Comparison of ENCODE assay signal across 9 cellular contexts in the genomic region with DNA sequence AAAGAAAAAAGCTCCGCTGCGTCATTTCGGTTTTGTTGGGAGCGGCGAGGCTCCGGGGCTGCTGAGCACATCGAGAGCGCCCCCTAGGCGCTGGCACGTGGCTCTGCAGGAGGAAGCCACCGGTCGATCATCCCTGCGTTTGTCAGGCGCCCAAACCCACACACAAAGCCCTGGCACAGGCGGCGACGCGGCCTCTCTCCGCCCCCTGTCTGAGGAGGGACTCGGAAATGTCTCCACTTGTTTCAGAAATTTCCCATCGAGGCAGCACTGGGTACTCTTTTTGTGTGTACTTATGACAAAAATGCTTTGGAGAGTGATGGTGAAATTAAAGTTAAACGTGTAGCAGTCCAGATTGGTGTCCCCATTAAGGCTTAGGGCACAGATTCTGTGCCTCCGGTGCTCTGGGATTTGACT.
DNase-seq lines count a peak whose midpoint lies in the region; ATAC-seq and TF ChIP-seq lines count a peak whose summit lies in the region.
"Had no signal": no experiment of that assay in that cellular context is flagged by ENCODE, and none has a peak within 500 bp of the region (broad histone marks: within the 10 kb centered on the region; RNA-seq: fewer than 3 reads in every experiment).

No MANE protein-coding gene starts in this region.

- H3K27ac ChIP-seq in prostate gland: no peak overlapping the region
- no peak overlapping the region for H3K27ac ChIP-seq in suprapubic skin

- 3% methylated on average over 23 of the region's 23 CpGs for WGBS in prostate gland
- WGBS in suprapubic skin: 3% methylated on average over 23 of the region's 23 CpGs

- no peaks in the 10 kb centered on the region for H3K9me3 Mint-ChIP-seq in activated T-cell treated with anti-CD3 and anti-CD28 coated beads, Interleukin-2, amount 50 U/mL, for 4 hours
- peaks cover 4% of the 10 kb centered on the region for H3K9me3 Mint-ChIP-seq in glutamatergic neuron (ENCODE audit: unreplicated experiment)
- H3K9me3 Mint-ChIP-seq: natural killer cell treated with Interleukin-12 subunit alpha and Interleukin-12 subunit beta and Interleukin-15 and Interleukin-18, amount 100 ng/mL, for 72 hours had no signal

- H3K4me3 Mint-ChIP-seq in activated T-cell treated with anti-CD3 and anti-CD28 coated beads, Interleukin-2, amount 50 U/mL, for 4 hours: no peak overlapping the region
- peak overlapping the region; percentile 67 for H3K4me3 Mint-ChIP-seq in glutamatergic neuron (ENCODE audit: unreplicated experiment)
- H3K4me3 Mint-ChIP-seq: natural killer cell treated with Interleukin-12 subunit alpha and Interleukin-12 subunit beta and Interleukin-15 and Interleukin-18, amount 100 ng/mL, for 72 hours had no signal

- TF ChIP-seq EP300 in suprapubic skin (IDR thresholded peaks at IDR 0.05): no peak

- H3K27me3 ChIP-seq in prostate gland (replicated peaks; ENCODE audit: insufficient read depth) (no peaks in the 10 kb centered on the region), suprapubic skin (peaks cover 14% of the 10 kb centered on the region)

- TF ChIP-seq CTCF in glutamatergic neuron (IDR thresholded peaks at IDR 0.05; ENCODE audit: partially characterized antibody, unreplicated experiment): peak; percentile 98
- peak in 3 of 4 experiments; percentile 47 to 55 (median 52) for TF ChIP-seq CTCF in prostate gland (IDR thresholded peaks at IDR 0.05)
- TF ChIP-seq CTCF in suprapubic skin (IDR thresholded peaks at IDR 0.05): peak in 1 of 2 donors; percentile 82

- no peak for TF ChIP-seq POLR2A in prostate gland (IDR thresholded peaks at IDR 0.05)
- TF ChIP-seq POLR2A in suprapubic skin (IDR thresholded peaks at IDR 0.05): no peak

- no peaks in the 10 kb centered on the region for H3K4me1 ChIP-seq in prostate gland (replicated peaks)
- no peaks in the 10 kb centered on the region for H3K4me1 ChIP-seq in suprapubic skin

- no peaks in the 10 kb centered on the region for H3K9me3 ChIP-seq in prostate gland
- H3K9me3 ChIP-seq in suprapubic skin: no peaks in the 10 kb centered on the region

- no peaks in the 10 kb centered on the region for H3K36me3 ChIP-seq in prostate gland
- H3K36me3 ChIP-seq in suprapubic skin: no peaks in the 10 kb centered on the region

- peaks cover 5% of the 10 kb centered on the region for H3K27me3 Mint-ChIP-seq in activated T-cell treated with anti-CD3 and anti-CD28 coated beads, Interleukin-2, amount 50 U/mL, for 4 hours (ENCODE audit: low read depth)
- peaks cover 3% of the 10 kb centered on the region for H3K27me3 Mint-ChIP-seq in glutamatergic neuron (ENCODE audit: unreplicated experiment)
- H3K27me3 Mint-ChIP-seq: natural killer cell treated with Interleukin-12 subunit alpha and Interleukin-12 subunit beta and Interleukin-15 and Interleukin-18, amount 100 ng/mL, for 72 hours had no signal

- peak; percentile 76 for ATAC-seq in GM18858 (IDR thresholded peaks at IDR 0.05; ENCODE audit: unreplicated experiment)
- peak; percentile 93 for ATAC-seq in HG03442 (IDR thresholded peaks at IDR 0.05; ENCODE audit: unreplicated experiment)
- peak; percentile 56 to 57 for ATAC-seq in activated T-cell treated with anti-CD3 and anti-CD28 coated beads, Interleukin-2, amount 50 U/mL, for 4 hours

- no peak overlapping the region for H3K4me3 ChIP-seq in prostate gland
- no peak overlapping the region for H3K4me3 ChIP-seq in suprapubic skin

- DNase-seq in AG20443 (ENCODE audit: low spot score): peak; percentile 87
- DNase-seq in NCI-H524 treated with DMSO at 0.1 percent for 48 hours (lab: John Stamatoyannopoulos, UW): peak; percentile 49
- DNase-seq in activated T-cell treated with anti-CD3 and anti-CD28 coated beads, Interleukin-2, amount 50 U/mL, for 4 hours: no peak
- peak; percentile 87 for DNase-seq in glutamatergic neuron
- peak; percentile 32 for DNase-seq in prostate gland (ENCODE audit: low spot score)
- no peak for DNase-seq in suprapubic skin (ENCODE audit: low spot score in 2 of 2)

- H3K36me3 Mint-ChIP-seq in activated T-cell treated with anti-CD3 and anti-CD28 coated beads, Interleukin-2, amount 50 U/mL, for 4 hours (ENCODE audit: insufficient read depth): no peaks in the 10 kb centered on the region
- no peaks in the 10 kb centered on the region for H3K36me3 Mint-ChIP-seq in glutamatergic neuron (ENCODE audit: unreplicated experiment)
- H3K36me3 Mint-ChIP-seq: natural killer cell treated with Interleukin-12 subunit alpha and Interleukin-12 subunit beta and Interleukin-15 and Interleukin-18, amount 100 ng/mL, for 72 hours had no signal

- intact Hi-C loops in prostate gland (cut with DNase I): no loop called here

- H3K4me1 Mint-ChIP-seq in activated T-cell treated with anti-CD3 and anti-CD28 coated beads, Interleukin-2, amount 50 U/mL, for 4 hours (ENCODE audit: low read depth): no peaks in the 10 kb centered on the region
- peaks cover 33% of the 10 kb centered on the region for H3K4me1 Mint-ChIP-seq in glutamatergic neuron (ENCODE audit: low read depth, unreplicated experiment)

- H3K27ac Mint-ChIP-seq in glutamatergic neuron (ENCODE audit: unreplicated experiment): no peak overlapping the region
- H3K27ac Mint-ChIP-seq: natural killer cell treated with Interleukin-12 subunit alpha and Interleukin-12 subunit beta and Interleukin-15 and Interleukin-18, amount 100 ng/mL, for 72 hours had no signal

Comparison
In these comparisons a context has a peak if more than half of its experiments do, and no peak if none do; other contexts are left out.
1. DNase-seq: peak in AG20443 (single experiment), NCI-H524 treated with DMSO at 0.1 percent for 48 hours (single experiment), glutamatergic neuron (single experiment) and prostate gland (single experiment); none in activated T-cell treated with anti-CD3 and anti-CD28 coated beads, Interleukin-2, amount 50 U/mL, for 4 hours (single experiment) and suprapubic skin (0 of 2).
2. Peak in every context shown above with its lines, with median percentiles within 50 percentile points of each other: ATAC-seq.